Comparison of ENCODE assay signal across 16 cellular contexts in the genomic region with DNA sequence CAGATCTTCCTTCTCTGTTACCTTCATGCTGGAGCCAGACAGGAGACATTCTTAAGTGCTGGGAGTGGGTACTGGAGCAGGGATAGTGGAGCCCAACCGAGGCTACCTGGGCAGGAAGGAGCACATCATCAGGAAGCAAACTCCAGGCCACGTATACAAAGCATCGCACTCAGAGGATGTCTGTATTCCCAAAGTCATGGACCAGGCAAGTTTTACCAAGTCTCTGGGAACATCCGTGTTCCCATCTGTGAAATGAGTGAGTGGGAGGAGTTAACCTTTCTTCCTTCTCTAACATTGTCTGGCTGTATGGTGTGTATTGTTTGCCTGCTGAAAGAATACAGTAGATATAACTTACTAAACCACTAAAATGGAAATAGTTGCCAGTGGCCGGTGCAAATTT.
"Had no signal": no experiment of that assay in that cellular context is flagged by ENCODE, and none has a peak within 500 bp of the region (broad histone marks: within the 10 kb centered on the region; RNA-seq: fewer than 3 reads in every experiment).

No MANE protein-coding gene starts in this region.

- H3K4me3 Mint-ChIP-seq: endodermal cell, nephron had no signal

- H3K27ac ChIP-seq: heart left ventricle, prostate gland, right lobe of liver, SJSA1, upper lobe of right lung, WERI-Rb-1 had no signal

- DNase-seq: activated CD4-positive, alpha-beta T cell treated with anti-CD3 and anti-CD28 coated beads, Interleukin-2, amount 50 U/mL, for 1 hour; activated naive CD4-positive, alpha-beta T cell; activated T-cell treated with anti-CD3 and anti-CD28 coated beads, Interleukin-2, amount 50 U/mL, for 48 hours; endodermal cell; foreskin melanocyte; heart left ventricle; mesendoderm; occipital lobe; right lobe of liver; stimulated activated naive CD4-positive, alpha-beta T cell treated with Interleukin-2 at 50 U/mL for 16 hours; upper lobe of right lung; WERI-Rb-1 had no signal

- H3K4me1 Mint-ChIP-seq: endodermal cell had no signal

- H3K4me3 ChIP-seq: heart left ventricle, prostate gland, right lobe of liver, SJSA1, upper lobe of right lung had no signal

- H3K36me3 ChIP-seq: heart left ventricle, prostate gland, right lobe of liver, SJSA1, upper lobe of right lung, WERI-Rb-1 had no signal

- H3K27me3 ChIP-seq: right lobe of liver, SJSA1, upper lobe of right lung had no signal

- H3K4me1 ChIP-seq: heart left ventricle, prostate gland, right lobe of liver, upper lobe of right lung had no signal

- H3K27ac Mint-ChIP-seq: endodermal cell, nephron had no signal

- H3K9me3 ChIP-seq: heart left ventricle, prostate gland, right lobe of liver, SJSA1, upper lobe of right lung had no signal

- ATAC-seq: heart left ventricle, left lobe of liver, right lobe of liver, upper lobe of right lung had no signal
